Comparison of ENCODE assay signal across 1 cellular context in genomic region chr2:227503433-227504406, GRCh38.
TF ChIP-seq lines count a peak whose summit lies in the region.

No MANE protein-coding gene starts in this region.

TF ChIP-seq in HCT116, 20 proteins besides CTCF, POLR2A, EP300 and RAD21 (continued from another document):
- TF ChIP-seq ZBTB33 (IDR thresholded peaks at IDR 0.05; ENCODE audit: extremely low read depth, insufficient replicate concordance, low read length), result no peak
- TF ChIP-seq POLR2AphosphoS5 (IDR thresholded peaks at IDR 0.05; ENCODE audit: low read depth, low read length), result peak; percentile 44; the same call in 1 of the 2 replicates
- TF ChIP-seq FOSL1 (IDR thresholded peaks at IDR 0.05; ENCODE audit: low read depth), result peak; percentile 91
- TF ChIP-seq SRF (IDR thresholded peaks at IDR 0.05; ENCODE audit: low read depth), result peak; percentile 75
- no peak for TF ChIP-seq ZNF274 (IDR thresholded peaks at IDR 0.05; ENCODE audit: low read depth, low read length)
- TF ChIP-seq, protein P1, sequence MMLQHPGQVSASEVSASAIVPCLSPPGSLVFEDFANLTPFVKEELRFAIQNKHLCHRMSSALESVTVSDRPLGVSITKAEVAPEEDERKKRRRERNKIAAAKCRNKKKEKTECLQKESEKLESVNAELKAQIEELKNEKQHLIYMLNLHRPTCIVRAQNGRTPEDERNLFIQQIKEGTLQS (IDR thresholded peaks at IDR 0.05), result no peak
- no peak for TF ChIP-seq ZFX (IDR thresholded peaks at IDR 0.05)
- no peak for TF ChIP-seq EGR1 (IDR thresholded peaks at IDR 0.05; ENCODE audit: low read depth)
TF ChIP-seq in HCT116: peak in this region for 9.
